Comparison of ENCODE assay signal across 8 cellular contexts in the genomic region with DNA sequence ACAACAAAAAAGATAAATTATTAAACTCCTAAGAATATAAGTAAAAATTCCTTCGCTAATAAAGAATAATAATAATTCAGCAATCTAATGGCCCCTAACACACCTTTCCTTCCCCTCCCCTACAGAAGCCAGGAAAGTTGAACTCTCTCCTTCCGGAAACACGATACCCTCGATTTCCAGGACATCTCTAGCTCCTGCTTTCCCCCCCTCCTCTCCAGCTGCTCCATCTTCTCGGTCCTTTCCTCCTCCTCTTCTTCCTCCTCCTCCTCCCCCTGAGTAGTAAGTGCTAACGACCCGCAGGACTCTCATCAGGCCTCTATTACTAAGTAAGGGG. TPM values are rescaled to one million over a fixed set of nuclear protein-coding genes. Genes with fewer than 3 reads are reported as not detected.
DNase-seq lines count a peak whose midpoint lies in the region; ATAC-seq and TF ChIP-seq lines count a peak whose summit lies in the region.

No MANE protein-coding gene starts in this region.

- no peaks in the 10 kb centered on the region for H3K36me3 ChIP-seq in colonic mucosa

- H3K27me3 ChIP-seq in colonic mucosa: no peaks in the 10 kb centered on the region

- peak overlapping the region; percentile 93 for H3K4me3 ChIP-seq in colonic mucosa

- H3K27ac ChIP-seq in colonic mucosa: peak overlapping the region; percentile 81

- ATAC-seq in GM19043 (IDR thresholded peaks at IDR 0.05; ENCODE audit: low read depth, unreplicated experiment) (peak; percentile 0), GM18517 (IDR thresholded peaks at IDR 0.05; ENCODE audit: unreplicated experiment) (no peak), GM21619 (IDR thresholded peaks at IDR 0.05; ENCODE audit: unreplicated experiment) (no peak)

- TF ChIP-seq CTCF in colonic mucosa (IDR thresholded peaks at IDR 0.05): no peak

- intact Hi-C loops in colonic mucosa (cut with DNase I): no loop called here

- no peaks in the 10 kb centered on the region for H3K9me3 ChIP-seq in colonic mucosa

- peak; percentile 74 to 75 for DNase-seq in NCI-H524 (lab: John Stamatoyannopoulos, UW)
- DNase-seq in colonic mucosa: no peak
- DNase-seq in myocyte (ENCODE audit: low read depth): peak; percentile 18
- DNase-seq in DMS153 treated with DMSO at 0.1 percent for 48 hours (lab: John Stamatoyannopoulos, UW; ENCODE audit: unreplicated experiment): no peak
- no peak for DNase-seq in germinal center (ENCODE audit: low spot score)

- H3K9ac ChIP-seq in colonic mucosa (ENCODE audit: low read depth in 2 of 2, low read length in 2 of 2): peak overlapping the region; percentile 73

- H3K4me1 ChIP-seq in colonic mucosa: no peaks in the 10 kb centered on the region

RNA-seq across cellular contexts. Expression of a gene that starts 0.6 kb away (rescaled TPM):
- total RNA-seq in colonic mucosa (10 to 100 TPM in 1 of 2 donors, 1 to 10 TPM in 1; 9.4 to 12.6 TPM), myocyte (5.2 and 8.2 TPM in 2 replicates)
- 5.8 TPM for polyA plus RNA-seq in myocyte (2012)

Comparison
In these comparisons a context has a peak if more than half of its experiments do, and no peak if none do; other contexts are left out.
1. DNase-seq: peak in NCI-H524 (2 of 2) and myocyte (single experiment); none in colonic mucosa (single experiment), DMS153 treated with DMSO at 0.1 percent for 48 hours (single experiment) and germinal center (single experiment).